In genomic region chr20:44073675-44074071, GRCh38 we compare ENCODE assay signal across 10 cellular contexts.
"Had no signal": no experiment of that assay in that cellular context is flagged by ENCODE, and none has a peak within 500 bp of the region (broad histone marks: within the 10 kb centered on the region; RNA-seq: fewer than 3 reads in every experiment).

No MANE protein-coding gene starts in this region.

- H3K27me3 ChIP-seq: cardiac muscle cell, ovary, upper lobe of left lung had no signal

- H3K4me3 Mint-ChIP-seq: activated CD4-positive, alpha-beta T cell treated with anti-CD3 and anti-CD28 coated beads, Interleukin-2, amount 10 ng/mL, durations not matched to agents 7 days and 5 days; activated T-cell treated with anti-CD3 and anti-CD28 coated beads, Interleukin-2, amount 50 U/mL, for 4 hours had no signal

- H3K9me3 Mint-ChIP-seq: activated CD4-positive, alpha-beta T cell treated with anti-CD3 and anti-CD28 coated beads, Interleukin-2, amount 10 ng/mL, durations not matched to agents 7 days and 5 days; activated T-cell treated with anti-CD3 and anti-CD28 coated beads, Interleukin-2, amount 50 U/mL, for 4 hours had no signal

- DNase-seq: activated CD4-positive, alpha-beta T cell treated with anti-CD3 and anti-CD28 coated beads, Interleukin-2, amount 10 ng/mL, durations not matched to agents 7 days and 5 days; activated T-cell treated with anti-CD3 and anti-CD28 coated beads, Interleukin-2, amount 50 U/mL, for 4 hours; foreskin melanocyte; stimulated activated CD4-positive, alpha-beta T cell treated with anti-CD3 and anti-CD28 coated beads, Interleukin-12 subunit alpha, Interleukin-12 subunit beta, amount 100 ng/mL, for 4 hours; stimulated activated naive CD4-positive, alpha-beta T cell treated with Interleukin-2 at 50 U/mL for 16 hours; T-helper 9 cell; upper lobe of left lung had no signal

- H3K27ac ChIP-seq: cardiac muscle cell, ovary, upper lobe of left lung had no signal

- H3K9me3 ChIP-seq: heart left ventricle, ovary, upper lobe of left lung had no signal

- H3K4me3 ChIP-seq: cardiac muscle cell, heart left ventricle, ovary, upper lobe of left lung had no signal

- H3K36me3 ChIP-seq: cardiac muscle cell, heart left ventricle, ovary had no signal

- H3K27ac Mint-ChIP-seq: activated CD4-positive, alpha-beta T cell treated with anti-CD3 and anti-CD28 coated beads, Interleukin-2, amount 10 ng/mL, durations not matched to agents 7 days and 5 days had no signal
